In genomic region chr22:31584804-31585160, GRCh38 we compare ENCODE assay signal across 18 cellular contexts.
A peak's percentile ranks its signal among the peaks of the same experiment; 100 is the strongest.
DNase-seq lines count a peak whose midpoint lies in the region; ATAC-seq and TF ChIP-seq lines count a peak whose summit lies in the region.
"Had no signal": no experiment of that assay in that cellular context is flagged by ENCODE, and none has a peak within 500 bp of the region (broad histone marks: within the 10 kb centered on the region; RNA-seq: fewer than 3 reads in every experiment).

No MANE protein-coding gene starts in this region.

- peak overlapping the region; percentile 65 for H3K4me3 ChIP-seq in CD4-positive, CD25-positive, alpha-beta regulatory T cell (ENCODE audit: low read depth, low read length)
- no peak overlapping the region for H3K4me3 ChIP-seq in Caco-2 (ENCODE audit: low read depth, low read length)
- H3K4me3 ChIP-seq in mesenchymal stem cell (ENCODE audit: insufficient read depth in 1 of 2, low read depth in 1 of 2, low read length in 2 of 2), result no peak overlapping the region
- H3K4me3 ChIP-seq in neuronal stem cell (ENCODE audit: low read length in 2 of 2), result no peak overlapping the region
- H3K4me3 ChIP-seq: lower lobe of right lung, SJCRH30, testis had no signal

- H3K27me3 Mint-ChIP-seq in CD4-positive, CD25-positive, alpha-beta regulatory T cell, result no peaks in the 10 kb centered on the region
- H3K27me3 Mint-ChIP-seq in Caco-2 (ENCODE audit: insufficient read depth, unreplicated experiment), result no peaks in the 10 kb centered on the region
- H3K27me3 Mint-ChIP-seq in activated T-helper 2 cell treated with anti-CD3 and anti-CD28 coated beads, Interferon-gamma antibody, Interleukin-2, Interleukin-4, amounts not matched to agents 10 μg/mL and 5 μg/mL and 100 μg/mL, durations not matched to agents 14 hours and 24 hours and 36 hours (ENCODE audit: low read depth), result no peaks in the 10 kb centered on the region
- H3K27me3 Mint-ChIP-seq: naive B cell, progenitor cell of endocrine pancreas had no signal

- H2BK5ac ChIP-seq in mesenchymal stem cell (ENCODE audit: low read depth, low read length, poor library complexity, severe bottlenecking), result no peak overlapping the region
- no peak overlapping the region for H2BK5ac ChIP-seq in neuronal stem cell (ENCODE audit: low read length)

- H3K14ac ChIP-seq in mesenchymal stem cell (ENCODE audit: low read length in 2 of 2), result no peak overlapping the region
- H3K14ac ChIP-seq in neuronal stem cell (ENCODE audit: low read length), result no peak overlapping the region

- H3K9me3 ChIP-seq in CD4-positive, CD25-positive, alpha-beta regulatory T cell (ENCODE audit: control insufficient read depth in 2 of 2, low read length in 2 of 2), result no peaks in the 10 kb centered on the region
- H3K9me3 ChIP-seq in Caco-2 (no peaks in the 10 kb centered on the region), mesenchymal stem cell (ENCODE audit: control insufficient read depth, low read length) (peaks cover 3% of the 10 kb centered on the region), neuronal stem cell (replicated peaks in 1 of 2; ENCODE audit: control insufficient read depth in 2 of 2, insufficient read depth in 1 of 2, low read depth in 1 of 2, low read length in 2 of 2) (peaks cover 0 to 10% of the 10 kb centered on the region in 2 donors)
- H3K9me3 ChIP-seq: BE2C, lower lobe of right lung, testis had no signal

- no peak overlapping the region for H3K23ac ChIP-seq in mesenchymal stem cell (ENCODE audit: low read length in 2 of 2)
- no peak overlapping the region for H3K23ac ChIP-seq in neuronal stem cell (ENCODE audit: low read depth, low read length, poor library complexity)

- no peak overlapping the region for H3K9ac ChIP-seq in mesenchymal stem cell (ENCODE audit: low read length)
- H3K9ac ChIP-seq in neuronal stem cell (ENCODE audit: low read depth, low read length, poor library complexity), result no peak overlapping the region

- WGBS in mesenchymal stem cell, result 80% methylated on average over 5 of the region's 5 CpGs
- WGBS in neuronal stem cell (ENCODE audit: extremely low coverage in 2 of 2, insufficient read length in 2 of 2, insufficient replicate concordance in 1 of 2), 2 donors, result no CpG with 5 or more reads among the region's 5 CpGs

- H2AK5ac ChIP-seq in mesenchymal stem cell (ENCODE audit: low read length, severe bottlenecking) (no peak overlapping the region), neuronal stem cell (ENCODE audit: low read depth, low read length) (no peak overlapping the region)

- H3K36me3 ChIP-seq in CD4-positive, CD25-positive, alpha-beta regulatory T cell (ENCODE audit: control insufficient read depth, insufficient read depth, low read length), result peaks cover 54% of the 10 kb centered on the region
- H3K36me3 ChIP-seq in Caco-2 (ENCODE audit: control insufficient read depth, insufficient read depth, low read length), result no peaks in the 10 kb centered on the region; the same call in 1 of the 2 replicates
- peaks cover 16 to 39% of the 10 kb centered on the region in 2 experiments for H3K36me3 ChIP-seq in mesenchymal stem cell (ENCODE audit: control insufficient read depth in 1 of 2, insufficient read depth in 2 of 2, low read depth in 1 of 2, low read length in 2 of 2)
- H3K36me3 ChIP-seq in neuronal stem cell (replicated peaks in 1 of 2; ENCODE audit: control insufficient read depth in 2 of 2, insufficient read depth in 2 of 2, low read length in 2 of 2), result peaks cover 3 to 67% of the 10 kb centered on the region in 2 donors

- H4K8ac ChIP-seq in mesenchymal stem cell (ENCODE audit: low read length), result no peak overlapping the region
- H4K8ac ChIP-seq in neuronal stem cell (ENCODE audit: low read depth, low read length), result no peak overlapping the region

- peak overlapping the region; percentile 81 to 98 (median 90) for H3K27ac Mint-ChIP-seq in CD4-positive, CD25-positive, alpha-beta regulatory T cell
- peak overlapping the region; percentile 85 for H3K27ac Mint-ChIP-seq in Caco-2 (ENCODE audit: unreplicated experiment)
- peak overlapping the region; percentile 81 for H3K27ac Mint-ChIP-seq in activated T-helper 2 cell treated with anti-CD3 and anti-CD28 coated beads, Interferon-gamma antibody, Interleukin-2, Interleukin-4, amounts not matched to agents 10 μg/mL and 5 μg/mL and 100 μg/mL, durations not matched to agents 14 hours and 24 hours and 36 hours

- POLR2A ChIA-PET in Caco-2 (lab: Charles Lee), result no interaction called here

- H3K27ac ChIP-seq in CD4-positive, CD25-positive, alpha-beta regulatory T cell (ENCODE audit: insufficient read depth, low read length, poor library complexity, severe bottlenecking), result peak overlapping the region; percentile 76
- H3K27ac ChIP-seq in mesenchymal stem cell (ENCODE audit: low read length, poor library complexity, severe bottlenecking) (no peak overlapping the region), neuronal stem cell (replicated peaks; ENCODE audit: low read length) (no peak overlapping the region)
- H3K27ac ChIP-seq: SJCRH30 had no signal

- no TSS peak for BruUV-seq in Caco-2 (replicated peaks; lab: Mats Ljungman, UMichigan)

- H3K18ac ChIP-seq in mesenchymal stem cell (ENCODE audit: low read depth in 1 of 2, low read length in 2 of 2) (no peak overlapping the region), neuronal stem cell (ENCODE audit: low read length) (no peak overlapping the region)

- H3K4ac ChIP-seq in mesenchymal stem cell (ENCODE audit: low read depth in 1 of 2, low read length in 2 of 2), result no peak overlapping the region
- H3K4ac ChIP-seq in neuronal stem cell (ENCODE audit: low read length), result no peak overlapping the region

- no peak overlapping the region for H3K4me2 ChIP-seq in mesenchymal stem cell (ENCODE audit: low read length, poor library complexity, severe bottlenecking)
- H3K4me2 ChIP-seq in neuronal stem cell (ENCODE audit: insufficient read depth, low read length, poor library complexity, severe bottlenecking), result no peak overlapping the region

- H3K4me1 ChIP-seq in CD4-positive, CD25-positive, alpha-beta regulatory T cell (ENCODE audit: control insufficient read depth, insufficient read depth, low read length, poor library complexity, severe bottlenecking), result peaks cover 37% of the 10 kb centered on the region
- H3K4me1 ChIP-seq in Caco-2 (peaks cover 61% of the 10 kb centered on the region), mesenchymal stem cell (ENCODE audit: control insufficient read depth, insufficient read depth, low read depth, low read length) (peaks cover 5% of the 10 kb centered on the region), neuronal stem cell (ENCODE audit: control insufficient read depth in 2 of 2, insufficient read depth in 1 of 2, low read depth in 1 of 2, low read length in 2 of 2) (peaks cover 0 to 6% of the 10 kb centered on the region in 2 donors)
- H3K4me1 ChIP-seq: SJCRH30 had no signal

- no peak overlapping the region for H2AFZ ChIP-seq in mesenchymal stem cell (ENCODE audit: low read depth, low read length)
- no peak overlapping the region for H2AFZ ChIP-seq in neuronal stem cell (ENCODE audit: low read length)

- intact Hi-C loops in Caco-2 (cut with micrococcal nuclease; ENCODE audit: unreplicated experiment), result no loop called here
- intact Hi-C loops in activated T-helper 2 cell treated with anti-CD3 and anti-CD28 coated beads, Interferon-gamma antibody, Interleukin-2, Interleukin-4, amounts not matched to agents 10 μg/mL and 5 μg/mL and 100 μg/mL, durations not matched to agents 14 hours and 24 hours and 36 hours (cut with micrococcal nuclease), result loop anchor here (2.0 kb wide), 2 partner anchors 46 to 88 kb away; partner anchors contain the start of gene SFI1

- peak in 2 of 3 donors; percentile 42 to 72 for DNase-seq in CD4-positive, CD25-positive, alpha-beta regulatory T cell
- DNase-seq in Caco-2 (no peak), mesenchymal stem cell (no peak), neuronal stem cell (ENCODE audit: low spot score) (no peak), DMS153 (lab: John Stamatoyannopoulos, UW) (no peak)
- DNase-seq in activated T-helper 2 cell treated with anti-CD3 and anti-CD28 coated beads, Interferon-gamma antibody, Interleukin-2, Interleukin-4, amounts not matched to agents 10 μg/mL and 5 μg/mL and 100 μg/mL, durations not matched to agents 14 hours and 24 hours and 36 hours (ENCODE audit: low spot score), result no peak
- DNase-seq: BE2C, head of caudate nucleus, immature natural killer cell, lower lobe of right lung, naive B cell, NCI-H1436 treated with DMSO at 0.1 percent for 48 hours, SJCRH30, small intestine, T-helper 9 cell, testis had no signal

- CTCF ChIA-PET in Caco-2 (lab: Charles Lee), result no interaction called here

- peaks cover 14 to 47% (median 40%) of the 10 kb centered on the region in 4 donors for H3K4me1 Mint-ChIP-seq in CD4-positive, CD25-positive, alpha-beta regulatory T cell
- H3K4me1 Mint-ChIP-seq in Caco-2 (ENCODE audit: low read depth, unreplicated experiment), result peaks cover 32% of the 10 kb centered on the region
- peaks cover 53% of the 10 kb centered on the region for H3K4me1 Mint-ChIP-seq in activated T-helper 2 cell treated with anti-CD3 and anti-CD28 coated beads, Interferon-gamma antibody, Interleukin-2, Interleukin-4, amounts not matched to agents 10 μg/mL and 5 μg/mL and 100 μg/mL, durations not matched to agents 14 hours and 24 hours and 36 hours (ENCODE audit: low read depth)

- peaks cover 31% of the 10 kb centered on the region for H3K36me3 Mint-ChIP-seq in CD4-positive, CD25-positive, alpha-beta regulatory T cell
- H3K36me3 Mint-ChIP-seq in Caco-2 (ENCODE audit: insufficient read depth, unreplicated experiment), result peaks cover 8% of the 10 kb centered on the region
- H3K36me3 Mint-ChIP-seq in activated T-helper 2 cell treated with anti-CD3 and anti-CD28 coated beads, Interferon-gamma antibody, Interleukin-2, Interleukin-4, amounts not matched to agents 10 μg/mL and 5 μg/mL and 100 μg/mL, durations not matched to agents 14 hours and 24 hours and 36 hours (ENCODE audit: low read depth), result peaks cover 87% of the 10 kb centered on the region

- H2BK120ac ChIP-seq in mesenchymal stem cell (ENCODE audit: low read depth, low read length), result peak overlapping the region; percentile 55
- no peak overlapping the region for H2BK120ac ChIP-seq in neuronal stem cell (ENCODE audit: low read depth, low read length)

- H3K9me3 Mint-ChIP-seq in CD4-positive, CD25-positive, alpha-beta regulatory T cell, result no peaks in the 10 kb centered on the region
- H3K9me3 Mint-ChIP-seq in Caco-2 (ENCODE audit: unreplicated experiment), result no peaks in the 10 kb centered on the region
- H3K9me3 Mint-ChIP-seq in activated T-helper 2 cell treated with anti-CD3 and anti-CD28 coated beads, Interferon-gamma antibody, Interleukin-2, Interleukin-4, amounts not matched to agents 10 μg/mL and 5 μg/mL and 100 μg/mL, durations not matched to agents 14 hours and 24 hours and 36 hours, result no peaks in the 10 kb centered on the region
- H3K9me3 Mint-ChIP-seq: immature natural killer cell, naive B cell had no signal

- H2BK15ac ChIP-seq in mesenchymal stem cell (ENCODE audit: low read depth, poor library complexity, severe bottlenecking) (no peak overlapping the region), neuronal stem cell (ENCODE audit: low read length) (no peak overlapping the region)

- no peaks in the 10 kb centered on the region for H3K27me3 ChIP-seq in CD4-positive, CD25-positive, alpha-beta regulatory T cell (ENCODE audit: control insufficient read depth, insufficient read depth, low read length)
- H3K27me3 ChIP-seq in Caco-2 (replicated peaks; ENCODE audit: control insufficient read depth, insufficient read depth, low read length) (no peaks in the 10 kb centered on the region), mesenchymal stem cell (ENCODE audit: control insufficient read depth in 1 of 2, insufficient read depth in 1 of 2, low read length in 2 of 2) (no peaks in the 10 kb centered on the region), neuronal stem cell (ENCODE audit: control insufficient read depth in 3 of 3, insufficient read depth in 3 of 3, low read depth in 1 of 3, low read length in 3 of 3) (no peaks in the 10 kb centered on the region)
- H3K27me3 ChIP-seq: BE2C, SJCRH30, testis had no signal

- H2BK12ac ChIP-seq in mesenchymal stem cell (ENCODE audit: low read length in 2 of 2) (no peak overlapping the region), neuronal stem cell (ENCODE audit: low read length) (no peak overlapping the region)

- H4K91ac ChIP-seq in mesenchymal stem cell (ENCODE audit: low read length) (no peak overlapping the region), neuronal stem cell (ENCODE audit: low read depth, low read length, poor library complexity) (no peak overlapping the region)

- peak; percentile 67 to 75 for ATAC-seq in CD4-positive, CD25-positive, alpha-beta regulatory T cell (ENCODE audit: low read depth in 2 of 2)
- ATAC-seq in HG03175 (IDR thresholded peaks at IDR 0.05; ENCODE audit: unreplicated experiment), result no peak

- H3K4me3 Mint-ChIP-seq in CD4-positive, CD25-positive, alpha-beta regulatory T cell, result peak overlapping the region; percentile 33 to 82 (median 64)
- no peak overlapping the region for H3K4me3 Mint-ChIP-seq in Caco-2 (ENCODE audit: unreplicated experiment)
- no peak overlapping the region for H3K4me3 Mint-ChIP-seq in activated T-helper 2 cell treated with anti-CD3 and anti-CD28 coated beads, Interferon-gamma antibody, Interleukin-2, Interleukin-4, amounts not matched to agents 10 μg/mL and 5 μg/mL and 100 μg/mL, durations not matched to agents 14 hours and 24 hours and 36 hours (ENCODE audit: low read depth)
- H3K4me3 Mint-ChIP-seq: immature natural killer cell had no signal

- no peaks in the 10 kb centered on the region for H3K79me1 ChIP-seq in mesenchymal stem cell (replicated peaks; ENCODE audit: low read length, poor library complexity, severe bottlenecking)
- H3K79me1 ChIP-seq in neuronal stem cell (ENCODE audit: low read depth, low read length), result no peaks in the 10 kb centered on the region

- TF ChIP-seq CTCF in Caco-2 (IDR thresholded peaks at IDR 0.05; ENCODE audit: insufficient read depth in 1 of 2, low read depth in 1 of 2, low read length in 1 of 2, severe bottlenecking in 1 of 2, unreplicated experiment in 1 of 2), result no peak

Comparison
In these comparisons a context has a peak if more than half of its experiments do, and no peak if none do; other contexts are left out.
1. DNase-seq: peak in CD4-positive, CD25-positive, alpha-beta regulatory T cell (2 of 3); none in Caco-2 (0 of 2), activated T-helper 2 cell treated with anti-CD3 and anti-CD28 coated beads, Interferon-gamma antibody, Interleukin-2, Interleukin-4, amounts not matched to agents 10 μg/mL and 5 μg/mL and 100 μg/mL, durations not matched to agents 14 hours and 24 hours and 36 hours (single experiment), mesenchymal stem cell (single experiment), neuronal stem cell (single experiment) and DMS153 (single experiment).
2. H3K4me3 Mint-ChIP-seq: peak in CD4-positive, CD25-positive, alpha-beta regulatory T cell (4 of 4); none in Caco-2 (single experiment) and activated T-helper 2 cell treated with anti-CD3 and anti-CD28 coated beads, Interferon-gamma antibody, Interleukin-2, Interleukin-4, amounts not matched to agents 10 μg/mL and 5 μg/mL and 100 μg/mL, durations not matched to agents 14 hours and 24 hours and 36 hours (single experiment).
3. Peak in every context shown above with its lines, with median percentiles within 50 percentile points of each other: H3K27ac Mint-ChIP-seq.